Comparison of ENCODE assay signal across 1 cellular context in the genomic region with DNA sequence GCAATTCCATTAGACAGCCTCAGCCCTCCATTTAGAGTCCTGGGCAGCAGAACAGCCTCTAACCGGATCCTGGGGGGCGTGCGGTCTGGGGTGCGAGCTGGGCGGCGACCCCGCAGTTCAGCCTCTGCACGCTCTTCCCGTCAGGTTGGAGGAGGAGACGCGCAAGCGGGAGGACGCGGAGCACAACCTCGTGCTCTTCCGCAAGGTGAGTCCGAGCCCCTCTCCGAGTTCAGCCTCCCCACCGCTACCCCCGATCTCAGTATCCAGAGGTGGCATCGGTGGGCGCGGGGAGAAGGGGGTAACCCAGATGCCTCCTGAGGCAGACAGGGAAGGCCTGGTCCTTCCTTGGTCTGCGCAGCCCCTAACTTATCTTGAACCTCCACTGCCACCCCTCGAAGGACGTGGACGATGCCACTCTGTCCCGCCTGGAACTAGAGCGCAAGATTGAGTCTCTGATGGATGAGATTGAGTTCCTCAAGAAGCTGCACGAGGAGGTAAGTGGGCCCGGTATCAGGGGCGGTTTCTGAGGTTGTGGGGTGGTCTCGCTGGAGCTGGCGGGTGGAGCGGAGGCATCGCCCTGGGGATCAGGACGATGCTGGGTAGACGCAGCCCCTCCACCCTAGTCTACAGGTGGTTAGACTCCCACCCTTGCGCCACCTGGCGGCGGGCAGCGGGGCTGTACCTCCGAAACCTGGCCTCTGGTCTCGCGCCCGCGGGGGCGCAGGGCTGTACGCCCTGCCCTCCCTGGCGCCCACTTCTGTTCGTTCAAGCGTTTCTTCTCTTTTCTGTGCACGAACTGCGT.
TF ChIP-seq lines count a peak whose summit lies in the region.

No MANE protein-coding gene starts in this region.

TF ChIP-seq in endothelial cell of umbilical vein, 7 proteins besides CTCF, POLR2A, EP300 and RAD21 (continued from another document):
- TF ChIP-seq EZH2 (IDR thresholded peaks at IDR 0.05; ENCODE audit: borderline replicate concordance, low read depth, low read length, severe bottlenecking): no peak
TF ChIP-seq in endothelial cell of umbilical vein: peak in this region for 0.
